ENCODE assay signal across 18 cellular contexts in genomic region chr7:72069263-72069662, GRCh38.
DNase-seq lines count a peak whose midpoint lies in the region; TF ChIP-seq lines count a peak whose summit lies in the region.
"Had no signal": no experiment of that assay in that cellular context is flagged by ENCODE, and none has a peak within 500 bp of the region (broad histone marks: within the 10 kb centered on the region; RNA-seq: fewer than 3 reads in every experiment).

No MANE protein-coding gene starts in this region.

- TF ChIP-seq CTCF in BE2C (IDR thresholded peaks at IDR 0.05; ENCODE audit: low read depth, low read length) = peak; percentile 25

- DNase-seq in BE2C = no peak
- peak; percentile 4 to 10 for DNase-seq in Kasumi-1 (lab: John Stamatoyannopoulos, UW)
- peak; percentile 6 for DNase-seq in NT2/D1 (ENCODE audit: low read depth, low spot score)
- DNase-seq in iPS DF 19.7 (ENCODE audit: low read depth, low spot score) = peak; percentile 1
- no peak for DNase-seq in GOT3 (lab: John Stamatoyannopoulos, UW)
- no peak for DNase-seq in central memory CD4-positive, alpha-beta T cell
- DNase-seq in COLO829 (ENCODE audit: low spot score) = no peak
- DNase-seq in SW 1271 (lab: John Stamatoyannopoulos, UW) = no peak
- DNase-seq: EL; KG1; MM.1S; NCI-H1092 treated with DMSO at 0.1 percent for 48 hours; NCI-H187; NCI-H345; NCI-H526; NK-92 treated with Interleukin-12 subunit alpha and Interleukin-12 subunit beta, amount 100 ng/mL, for 24 hours; RPMI8226 had no signal

- H3K9me3 ChIP-seq in BE2C (no peaks in the 10 kb centered on the region), NT2/D1 (ENCODE audit: insufficient read depth, low read length) (peaks cover 8% of the 10 kb centered on the region; the same call in 1 of the 2 replicates)

- H3K36me3 ChIP-seq in BE2C (no peaks in the 10 kb centered on the region), NT2/D1 (ENCODE audit: insufficient read depth, insufficient read length, low read length) (no peaks in the 10 kb centered on the region)
- H3K36me3 ChIP-seq: BLaER1 treated with 17β-estradiol and CSF1 and Interleukin-3, amounts not matched to agents 10 nM and 100 nM had no signal

- H3K4me3 ChIP-seq in BE2C (ENCODE audit: low read depth, low read length) (no peak overlapping the region), NT2/D1 (ENCODE audit: insufficient read length, low read depth) (no peak overlapping the region)
- H3K4me3 ChIP-seq: BLaER1 treated with 17β-estradiol and CSF1 and Interleukin-3, amounts not matched to agents 10 nM and 100 nM had no signal

- no peak overlapping the region for H3K9ac ChIP-seq in NT2/D1 (ENCODE audit: insufficient read length, low read depth)
- H3K9ac ChIP-seq: BLaER1 treated with 17β-estradiol and CSF1 and Interleukin-3, amounts not matched to agents 10 nM and 100 nM had no signal

- H3K27me3 ChIP-seq in BE2C (no peaks in the 10 kb centered on the region), NT2/D1 (ENCODE audit: insufficient read depth, insufficient read length) (no peaks in the 10 kb centered on the region)
- H3K27me3 ChIP-seq: BLaER1 treated with 17β-estradiol and CSF1 and Interleukin-3, amounts not matched to agents 10 nM and 100 nM had no signal

- H3K4me1 ChIP-seq in BE2C (no peaks in the 10 kb centered on the region), NT2/D1 (ENCODE audit: insufficient read depth, insufficient read length) (no peaks in the 10 kb centered on the region)

Comparison
In these comparisons a context has a peak if more than half of its experiments do, and no peak if none do; other contexts are left out.
1. DNase-seq: peak in Kasumi-1 (2 of 2), NT2/D1 (single experiment) and iPS DF 19.7 (single experiment); none in BE2C (single experiment), GOT3 (single experiment), central memory CD4-positive, alpha-beta T cell (single experiment), COLO829 (single experiment) and SW 1271 (0 of 2).